In the genomic region with DNA sequence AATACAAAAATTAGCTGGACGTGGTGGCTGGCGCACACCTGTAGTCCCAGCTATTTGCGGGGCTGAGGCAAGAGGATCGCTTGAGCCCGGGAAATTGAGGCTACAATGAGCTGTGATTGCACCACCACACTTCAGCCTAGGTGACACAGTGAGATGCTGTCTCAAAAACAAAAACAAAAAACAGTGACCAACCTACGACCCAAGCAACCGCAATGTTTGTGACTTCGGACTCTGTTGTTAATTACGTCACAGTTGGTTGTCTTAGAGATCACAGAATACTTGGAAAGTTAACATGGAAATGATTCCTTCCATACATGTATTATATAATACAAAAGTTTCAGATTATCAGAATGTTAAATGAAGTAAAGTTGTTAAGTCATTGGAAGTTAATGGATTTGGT, we compare ENCODE assay signal across 17 cellular contexts.
A peak's percentile ranks its signal among the peaks of the same experiment; 100 is the strongest.
DNase-seq lines count a peak whose midpoint lies in the region; ATAC-seq and TF ChIP-seq lines count a peak whose summit lies in the region.
"Had no signal": no experiment of that assay in that cellular context is flagged by ENCODE, and none has a peak within 500 bp of the region (broad histone marks: within the 10 kb centered on the region; RNA-seq: fewer than 3 reads in every experiment).

No MANE protein-coding gene starts in this region.

- no peak for ATAC-seq in CD4-positive, alpha-beta T cell (ENCODE audit: poor library complexity)
- no peak for ATAC-seq in HG02678 (IDR thresholded peaks at IDR 0.05; ENCODE audit: unreplicated experiment)
- ATAC-seq: lower lobe of right lung had no signal

- H3K36me3 Mint-ChIP-seq in CD4-positive, alpha-beta T cell (ENCODE audit: low read depth): peaks cover 1% of the 10 kb centered on the region
- H3K36me3 Mint-ChIP-seq in endothelial cell (ENCODE audit: low read depth, unreplicated experiment): peaks cover 3% of the 10 kb centered on the region

- CTCF ChIA-PET in CD4-positive, alpha-beta T cell (lab: Charles Lee): interaction anchor here (0.5 to 4.5 kb wide), 3 partner anchors 92 to 460 kb away, joined by 5 to 41 read pairs (median 19); no protein-coding TSS in a partner anchor

- H3K4me3 ChIP-seq in Karpas-422 (ENCODE audit: low read length) (no peak overlapping the region), osteoblast (ENCODE audit: insufficient read depth, low read length) (no peak overlapping the region), tibial artery (no peak overlapping the region), dorsolateral prefrontal cortex (no peak overlapping the region)
- H3K4me3 ChIP-seq: lower lobe of right lung, MG63 had no signal

- no peaks in the 10 kb centered on the region for H3K79me2 ChIP-seq in Karpas-422 (ENCODE audit: low read length)
- H3K79me2 ChIP-seq in osteoblast (ENCODE audit: insufficient read depth, low read length): no peaks in the 10 kb centered on the region

- H3K4me1 ChIP-seq in Karpas-422 (ENCODE audit: low read length): peaks cover 37% of the 10 kb centered on the region
- H3K4me1 ChIP-seq in osteoblast (ENCODE audit: insufficient read depth, low read length): peaks cover 33% of the 10 kb centered on the region
- peaks cover 0 to 24% (median 16%) of the 10 kb centered on the region in 4 donors for H3K4me1 ChIP-seq in tibial artery

- H3K27ac Mint-ChIP-seq in CD4-positive, alpha-beta T cell: no peak overlapping the region
- peak overlapping the region; percentile 100 for H3K27ac Mint-ChIP-seq in endothelial cell (ENCODE audit: unreplicated experiment)

- no peaks in the 10 kb centered on the region; the same call in 1 of the 2 replicates for H4K20me1 ChIP-seq in Karpas-422 (ENCODE audit: insufficient read depth, low read depth, low read length)
- no peaks in the 10 kb centered on the region for H4K20me1 ChIP-seq in osteoblast (ENCODE audit: insufficient read depth, low read length)

- intact Hi-C loops in CD4-positive, alpha-beta T cell (cut with DNase I, micrococcal nuclease): loop anchor here (5.0 to 10.0 kb wide), 4 partner anchors 105 to 355 kb away; a partner anchor contains a TSS
- intact Hi-C loops in tibial artery (cut with DNase I; ENCODE audit: low total_unique reads): loop anchor here (5.0 to 10.0 kb wide), 3 partner anchors 163 to 460 kb away; a partner anchor contains a TSS
- intact Hi-C loops in dorsolateral prefrontal cortex (cut with DNase I): loop anchor here in 1 of 2 donors (5.0 kb wide), 2 partner anchors 360 to 420 kb away; no protein-coding TSS in a partner anchor

- no peaks in the 10 kb centered on the region for H3K9me3 Mint-ChIP-seq in CD4-positive, alpha-beta T cell
- H3K9me3 Mint-ChIP-seq in endothelial cell (ENCODE audit: unreplicated experiment): no peaks in the 10 kb centered on the region

- no peak for DNase-seq in CD4-positive, alpha-beta T cell
- DNase-seq in Karpas-422: no peak
- DNase-seq in endothelial cell (ENCODE audit: low spot score): no peak
- peak; percentile 35 for DNase-seq in osteoblast (ENCODE audit: insufficient read length, low spot score, missing footprints)
- DNase-seq in tibial artery: no peak
- no peak for DNase-seq in pons (ENCODE audit: low spot score)
- DNase-seq in dorsolateral prefrontal cortex: no peak
- DNase-seq: activated T-cell treated with anti-CD3 and anti-CD28 coated beads for 4 hours; anterior cingulate cortex; COR-L47; effector CD8-positive, alpha-beta T cell; head of caudate nucleus; lower lobe of right lung; MG63; NCI-H226; WERI-Rb-1 had no signal

- H3K4me2 ChIP-seq in Karpas-422 (ENCODE audit: low read depth, low read length, poor library complexity, severe bottlenecking): peak overlapping the region; percentile 77
- H3K4me2 ChIP-seq in osteoblast (ENCODE audit: insufficient read depth, low read length): no peak overlapping the region

- H3K27me3 ChIP-seq in CD4-positive, alpha-beta T cell (ENCODE audit: control insufficient read depth, insufficient read depth, low read length): no peaks in the 10 kb centered on the region
- H3K27me3 ChIP-seq in Karpas-422 (ENCODE audit: low read length) (no peaks in the 10 kb centered on the region), osteoblast (ENCODE audit: insufficient read depth, low read length) (no peaks in the 10 kb centered on the region), tibial artery (no peaks in the 10 kb centered on the region), dorsolateral prefrontal cortex (no peaks in the 10 kb centered on the region)
- H3K27me3 ChIP-seq: MG63 had no signal

- H2AFZ ChIP-seq in Karpas-422 (ENCODE audit: low read length) (no peak overlapping the region), osteoblast (ENCODE audit: low read length) (no peak overlapping the region)

- no peak overlapping the region for H3K27ac ChIP-seq in CD4-positive, alpha-beta T cell (ENCODE audit: low read depth, low read length)
- H3K27ac ChIP-seq in Karpas-422 (ENCODE audit: low read length): no peak overlapping the region
- H3K27ac ChIP-seq in osteoblast (ENCODE audit: low read depth, low read length): no peak overlapping the region
- H3K27ac ChIP-seq in tibial artery: no peak overlapping the region
- H3K27ac ChIP-seq in dorsolateral prefrontal cortex: peak overlapping the region in 11 of 59 donors; percentile 85 to 99 (median 95)

- peaks cover 23% of the 10 kb centered on the region for H3K4me1 Mint-ChIP-seq in CD4-positive, alpha-beta T cell (ENCODE audit: low read depth)
- H3K4me1 Mint-ChIP-seq in endothelial cell (ENCODE audit: unreplicated experiment): peaks cover 54% of the 10 kb centered on the region

- H3K9me3 ChIP-seq in CD4-positive, alpha-beta T cell (ENCODE audit: control insufficient read depth, low read length): no peaks in the 10 kb centered on the region
- H3K9me3 ChIP-seq in Karpas-422 (ENCODE audit: low read length) (no peaks in the 10 kb centered on the region), osteoblast (ENCODE audit: low read depth, low read length) (no peaks in the 10 kb centered on the region), tibial artery (no peaks in the 10 kb centered on the region)
- H3K9me3 ChIP-seq: lower lobe of right lung, MG63 had no signal

- H3K9ac ChIP-seq in Karpas-422 (ENCODE audit: low read length): no peak overlapping the region

- H3K27me3 Mint-ChIP-seq in CD4-positive, alpha-beta T cell: no peaks in the 10 kb centered on the region
- peaks cover 19% of the 10 kb centered on the region for H3K27me3 Mint-ChIP-seq in endothelial cell (ENCODE audit: unreplicated experiment)

- no peaks in the 10 kb centered on the region for H3K9me2 ChIP-seq in Karpas-422 (replicated peaks; ENCODE audit: insufficient read depth, low read length)

- TF ChIP-seq CTCF in CD4-positive, alpha-beta T cell (IDR thresholded peaks at IDR 0.05): no peak
- TF ChIP-seq CTCF in endothelial cell (IDR thresholded peaks at IDR 0.05; ENCODE audit: unreplicated experiment): no peak
- TF ChIP-seq CTCF in osteoblast (IDR thresholded peaks at IDR 0.05; ENCODE audit: extremely low read depth, low read depth, low read length): no peak
- no peak for TF ChIP-seq CTCF in tibial artery (IDR thresholded peaks at IDR 0.05)
- TF ChIP-seq CTCF in dorsolateral prefrontal cortex (IDR thresholded peaks at IDR 0.05 in 54 of 56, conservative IDR thresholded peaks at IDR 0.05 in 2 of 56; ENCODE audit: low read depth in 1 of 56, partially characterized antibody in 56 of 56): no peak

- POLR2A ChIA-PET in CD4-positive, alpha-beta T cell (lab: Charles Lee): interaction anchor here (0.7 to 4.3 kb wide), 6 partner anchors 105 to 421 kb away, joined by 3 to 52 read pairs (median 8); a partner anchor contains a TSS

- H3K36me3 ChIP-seq in Karpas-422 (ENCODE audit: insufficient read depth, low read length) (no peaks in the 10 kb centered on the region), osteoblast (ENCODE audit: insufficient read depth, low read length) (no peaks in the 10 kb centered on the region), tibial artery (no peaks in the 10 kb centered on the region)
- H3K36me3 ChIP-seq: lower lobe of right lung, MG63, WERI-Rb-1 had no signal

- H3K4me3 Mint-ChIP-seq in CD4-positive, alpha-beta T cell: peak overlapping the region; percentile 3
- no peak overlapping the region for H3K4me3 Mint-ChIP-seq in endothelial cell (ENCODE audit: unreplicated experiment)
